1 cellular context compared by ENCODE assay signal in the genomic region with DNA sequence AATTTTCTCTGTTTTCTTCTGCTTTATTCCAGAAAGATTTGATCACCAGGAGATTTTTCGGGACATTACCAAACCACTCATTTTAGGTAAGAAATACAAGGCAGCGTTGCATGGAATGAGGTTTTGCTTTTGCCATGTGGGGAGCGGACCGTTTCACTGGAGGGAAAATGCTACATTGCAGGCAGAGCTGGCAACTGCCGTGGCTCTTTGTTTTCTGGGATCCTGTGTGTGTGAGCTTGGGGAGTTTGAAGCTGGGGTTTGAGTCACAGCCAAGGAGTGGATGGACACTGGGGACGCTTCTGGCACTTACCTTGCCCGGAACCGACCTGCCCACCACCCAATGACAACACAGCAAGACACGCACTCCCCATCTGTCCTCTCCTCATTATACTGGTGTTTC.
TF ChIP-seq lines count a peak whose summit lies in the region.

No MANE protein-coding gene starts in this region.

TF ChIP-seq in H1, 55 proteins besides CTCF, POLR2A, EP300 and RAD21:
- TF ChIP-seq KDM1A (IDR thresholded peaks at IDR 0.05; ENCODE audit: borderline replicate concordance, low read length) (no peak), EZH2 (IDR thresholded peaks at IDR 0.05; ENCODE audit: low read depth, low read length, severe bottlenecking) (no peak), TCF12 (IDR thresholded peaks at IDR 0.05; ENCODE audit: low read depth, low read length) (no peak), HDAC6 (IDR thresholded peaks at IDR 0.05; ENCODE audit: low read depth, low read length) (no peak), SIN3A (conservative IDR thresholded peaks at IDR 0.05 in 1 of 2, IDR thresholded peaks at IDR 0.05 in 1 of 2; ENCODE audit: low read depth in 1 of 2, low read length in 2 of 2) (no peak), SUZ12 (IDR thresholded peaks at IDR 0.05; ENCODE audit: low read length) (no peak)
